In the genomic region with DNA sequence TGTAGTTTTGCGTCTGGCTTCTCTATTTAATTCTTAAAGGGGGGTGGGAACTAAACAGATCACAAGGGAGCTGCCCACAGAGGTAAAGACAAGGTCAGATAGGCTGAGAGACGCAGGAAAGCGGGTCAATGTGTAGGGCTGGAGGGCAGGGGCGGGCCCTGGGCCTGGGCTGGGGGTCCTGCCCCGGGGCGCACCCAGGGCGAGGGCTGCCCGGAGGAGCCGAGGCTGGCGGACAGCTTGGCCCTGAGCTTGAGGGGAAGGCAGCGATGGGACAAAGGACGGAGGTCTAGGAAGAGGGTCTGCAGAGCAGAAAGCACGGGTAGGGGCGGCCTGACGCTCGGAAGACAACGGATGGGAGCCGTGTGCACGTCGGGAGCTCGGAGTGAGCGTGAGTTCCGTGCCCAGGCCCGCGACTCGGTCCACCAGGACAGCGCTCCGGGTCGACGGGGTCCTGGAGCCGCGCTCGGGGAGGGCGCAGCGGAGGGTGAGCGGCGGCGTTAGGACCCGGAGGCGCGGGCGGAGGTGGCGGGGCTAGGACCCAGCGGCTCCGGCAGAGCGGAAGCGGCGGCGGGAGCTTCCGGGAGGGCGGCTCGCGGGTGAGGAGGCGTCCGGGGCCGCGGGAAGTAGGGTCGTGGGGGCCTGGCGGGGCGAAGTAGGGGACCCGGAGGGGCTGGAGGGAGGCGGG, we compare ENCODE assay signal across 8 cellular contexts. TPM values are rescaled to one million over a fixed set of nuclear protein-coding genes. Genes with fewer than 3 reads are reported as not detected.
A peak's percentile ranks its signal among the peaks of the same experiment; 100 is the strongest.
DNase-seq lines count a peak whose midpoint lies in the region; ATAC-seq and TF ChIP-seq lines count a peak whose summit lies in the region.
"Not testable (repeated sequence)": the region's sequence is repeated elsewhere in the genome, so short reads cannot be mapped to it uniquely, and the experiment has no call there.

No MANE protein-coding gene starts in this region.

- not testable (repeated sequence) for ATAC-seq in foreskin keratinocyte

- H3K27ac ChIP-seq in foreskin keratinocyte: not testable (repeated sequence)
- peak overlapping the region; percentile 58 to 75 for H3K27ac ChIP-seq in tibial artery

- TF ChIP-seq CTCF in LNCaP clone FGC (IDR thresholded peaks at IDR 0.05; ENCODE audit: control insufficient read depth, extremely low read depth, insufficient read depth); astrocyte of the cerebellum (IDR thresholded peaks at IDR 0.05; ENCODE audit: low read depth, low read length, missing control alignments); foreskin keratinocyte (conservative IDR thresholded peaks at IDR 0.05); tibial artery (IDR thresholded peaks at IDR 0.05): not testable (repeated sequence)

- intact Hi-C loops in tibial artery (cut with DNase I; ENCODE audit: low total_unique reads): not testable (repeated sequence)

- in situ Hi-C loops in astrocyte of the cerebellum (cut with HindIII; ENCODE audit: low sequenced_read_pairs): not testable (repeated sequence)

- H3K27me3 ChIP-seq in foreskin keratinocyte, tibial artery: not testable (repeated sequence)

- H3K4me3 ChIP-seq in LNCaP clone FGC (ENCODE audit: low read depth, low read length): peak overlapping the region; percentile 65
- peak overlapping the region; percentile 55 for H3K4me3 ChIP-seq in astrocyte of the cerebellum (ENCODE audit: low read depth, low read length)
- H3K4me3 ChIP-seq in tibial artery: peak overlapping the region; percentile 67 to 70

- H3K9me3 ChIP-seq in tibial artery: not testable (repeated sequence)

- not testable (repeated sequence) for H3K4me1 ChIP-seq in foreskin keratinocyte
- H3K4me1 ChIP-seq in tibial artery: peaks cover 0 to 18% (median 9%) of the 10 kb centered on the region in 4 donors

- H3K36me3 ChIP-seq in tibial artery: not testable (repeated sequence)

- DNase-seq in GM04504 (ENCODE audit: low read depth): peak; percentile 35
- DNase-seq in LNCaP clone FGC (ENCODE audit: low read depth); astrocyte of the cerebellum (ENCODE audit: low read depth): not testable (repeated sequence)
- DNase-seq in activated CD4-positive, alpha-beta T cell treated with anti-CD3 and anti-CD28 coated beads for 48 hours: peak; percentile 87
- peak; percentile 27 to 42 for DNase-seq in foreskin keratinocyte
- DNase-seq in mesenteric fat pad (ENCODE audit: low spot score): peak; percentile 97
- peak; percentile 63 to 67 for DNase-seq in stimulated activated CD4-positive, alpha-beta T cell treated with anti-CD3 and anti-CD28 coated beads, Interleukin-12 subunit alpha, Interleukin-12 subunit beta, amount 100 ng/mL, for 24 hours (ENCODE audit: low read depth in 2 of 2)
- DNase-seq in tibial artery: peak; percentile 62 to 85

RNA-seq across cellular contexts. Expression of gene RABL2A, which starts 43.4 kb away (rescaled TPM):
- total RNA-seq in foreskin keratinocyte: 5.2 and 6.2 TPM in 2 replicates
- 3.3 and 4.3 TPM in 2 replicates for polyA plus RNA-seq in foreskin keratinocyte
- total RNA-seq in mesenteric fat pad: 11.4 TPM
